In genomic region chr13:91729859-91730258, GRCh38 we compare ENCODE assay signal across 27 cellular contexts.
"Had no signal": no experiment of that assay in that cellular context is flagged by ENCODE, and none has a peak within 500 bp of the region (broad histone marks: within the 10 kb centered on the region; RNA-seq: fewer than 3 reads in every experiment).

No MANE protein-coding gene starts in this region.

- H3K4me3 ChIP-seq: stomach, suprapubic skin, testis, thoracic aorta, thyroid gland, tibial artery, tibial nerve, transverse colon, upper lobe of left lung, upper lobe of right lung, uterus, vagina had no signal

- FAIRE-seq: urothelium cell line had no signal

- H3K27ac ChIP-seq: stomach, suprapubic skin, testis, thoracic aorta, thyroid gland, tibial artery, tibial nerve, transverse colon, upper lobe of left lung, upper lobe of right lung, uterus, vagina had no signal

- H3K4me1 ChIP-seq: stomach, suprapubic skin, thyroid gland, tibial artery, tibial nerve, transverse colon, upper lobe of left lung, upper lobe of right lung, uterus, vagina had no signal

- H3K27me3 ChIP-seq: stomach, suprapubic skin, testis, thyroid gland, tibial artery, tibial nerve, transverse colon, upper lobe of left lung, upper lobe of right lung, uterus, vagina had no signal

- ATAC-seq: stimulated activated effector memory CD8-positive, alpha-beta T cell treated with anti-CD3 and anti-CD28 coated beads, Interleukin-12 subunit alpha, Interleukin-12 subunit beta, amount 100 ng/mL, for 72 hours; stimulated activated memory B cell treated with anti-CD40 and anti-IgM and Interleukin-4, amounts not matched to agents 10 μg/mL and 1 μg/mL and 100 μg/mL, for 72 hours; stimulated activated naive B cell treated with anti-CD40 and anti-IgM and Interleukin-4, amounts not matched to agents 10 μg/mL and 1 μg/mL and 100 μg/mL, for 72 hours; stimulated activated naive CD8-positive, alpha-beta T cell treated with anti-CD3 and anti-CD28 coated beads, Interleukin-15, amount 100 ng/mL, for 72 hours; stimulated activated naive CD8-positive, alpha-beta T cell treated with anti-CD3 and anti-CD28 coated beads, Interleukin-15, Interleukin-2, amounts not matched to agents 100 U/mL and 50 U/mL, for 24 hours; upper lobe of right lung had no signal

- H3K36me3 ChIP-seq: stomach, suprapubic skin, thoracic aorta, thyroid gland, tibial artery, tibial nerve, transverse colon, upper lobe of left lung, upper lobe of right lung, uterus, vagina had no signal

- H3K9me3 ChIP-seq: stomach, suprapubic skin, testis, thoracic aorta, thyroid gland, tibial artery, transverse colon, upper lobe of left lung, upper lobe of right lung, uterus, vagina had no signal

- DNase-seq: stimulated activated CD4-positive, alpha-beta T cell treated with anti-CD3 and anti-CD28 coated beads, Interleukin-2, amount 100 ng/mL, for 48 hours; stimulated activated CD4-positive, alpha-beta T cell treated with anti-CD3 and anti-CD28 coated beads, Interleukin-4, amount 100 ng/mL, for 1 hour; stimulated activated CD4-positive, alpha-beta T cell treated with anti-CD3 and anti-CD28 coated beads, Interleukin-4, amount 100 ng/mL, for 24 hours; stimulated activated CD4-positive, alpha-beta T cell treated with anti-CD3 and anti-CD28 coated beads, Interleukin-4, amount 100 ng/mL, for 4 hours; stimulated activated CD8-positive, alpha-beta memory T cell treated with anti-CD3 and anti-CD28 coated beads, Interleukin-4, amount 100 ng/mL, for 48 hours; stimulated activated naive B cell treated with anti-CD40 and anti-IgM and Interleukin-4, amounts not matched to agents 10 μg/mL and 1 μg/mL and 100 μg/mL, for 72 hours; stimulated activated naive CD4-positive, alpha-beta T cell; stimulated activated naive CD4-positive, alpha-beta T cell treated with Interleukin-2 at 50 U/mL for 16 hours; stimulated activated naive CD8-positive, alpha-beta T cell treated with anti-CD3 and anti-CD28 coated beads, Interleukin-15, amount 100 ng/mL, for 72 hours; stimulated activated naive CD8-positive, alpha-beta T cell treated with anti-CD3 and anti-CD28 coated beads, Interleukin-15, Interleukin-2, amounts not matched to agents 100 U/mL and 50 U/mL, for 24 hours; stomach; substantia nigra; testis; thyroid gland; tibial artery; transverse colon; trophoblast cell; upper lobe of left lung; upper lobe of right lung; uterus had no signal
